ENCODE assay signal across 6 cellular contexts in genomic region chr11:119055901-119056300, GRCh38. TPM values are rescaled to one million over a fixed set of nuclear protein-coding genes. Genes with fewer than 3 reads are reported as not detected.
DNase-seq lines count a peak whose midpoint lies in the region; ATAC-seq and TF ChIP-seq lines count a peak whose summit lies in the region.

No MANE protein-coding gene starts in this region.

- TF ChIP-seq POLR2A in gastrocnemius medialis (IDR thresholded peaks at IDR 0.05) = no peak

- H3K4me3 ChIP-seq in DOHH2 (ENCODE audit: low read length) = peak overlapping the region; percentile 95
- H3K4me3 ChIP-seq in gastrocnemius medialis = peak overlapping the region; percentile 73 to 84 (median 78)

- peaks cover 8% of the 10 kb centered on the region; the same call in 1 of the 2 replicates for H4K20me1 ChIP-seq in DOHH2 (ENCODE audit: control insufficient read depth, insufficient read depth, low read depth, low read length)

- H3K4me1 ChIP-seq in DOHH2 (ENCODE audit: control insufficient read depth, low read length) = peaks cover 17% of the 10 kb centered on the region
- peaks cover 13 to 15% of the 10 kb centered on the region in 2 donors for H3K4me1 ChIP-seq in gastrocnemius medialis

- H3K9me2 ChIP-seq in DOHH2 (replicated peaks; ENCODE audit: control insufficient read depth, low read length) = no peaks in the 10 kb centered on the region

- H3K79me2 ChIP-seq in DOHH2 (ENCODE audit: control insufficient read depth, low read length) = peaks cover 37% of the 10 kb centered on the region

- peaks cover 44% of the 10 kb centered on the region for H3K36me3 Mint-ChIP-seq in endothelial cell (ENCODE audit: low read depth, unreplicated experiment)

- no peak for ATAC-seq in gastrocnemius medialis

- intact Hi-C loops in gastrocnemius medialis (cut with DNase I; ENCODE audit: low total_unique reads) = loop anchor here (2.0 kb wide), 2 partner anchors 39 to 59 kb away; a partner anchor contains a TSS

- H3K9me3 Mint-ChIP-seq in endothelial cell (ENCODE audit: unreplicated experiment) = no peaks in the 10 kb centered on the region

- in situ Hi-C loops in gastrocnemius medialis (cut with MboI; ENCODE audit: low sequenced_read_pairs in 4 of 4) = no loop called here
- in situ Hi-C loops in GM13977 (cut with MboI; ENCODE audit: low pct_unique_long_range_greater_than_20kb, low sequenced_read_pairs, unreplicated experiment) = no loop called here

- H3K36me3 ChIP-seq in DOHH2 (ENCODE audit: control insufficient read depth, low read length) (peaks cover 55% of the 10 kb centered on the region), gastrocnemius medialis (peaks cover 0 to 45% of the 10 kb centered on the region in 2 donors)

- DNase-seq in NOMO-1 (lab: John Stamatoyannopoulos, UW; ENCODE audit: unreplicated experiment in 2 of 2) = peak; percentile 16 to 38
- DNase-seq in endothelial cell (ENCODE audit: low spot score) = no peak
- DNase-seq in gastrocnemius medialis = no peak
- no peak for DNase-seq in middle frontal gyrus (ENCODE audit: extremely low spot score, low spot score)
- no peak for DNase-seq in GM13977 (ENCODE audit: low spot score)

- TF ChIP-seq CTCF in DOHH2 (IDR thresholded peaks at IDR 0.05; ENCODE audit: low read depth, low read length, poor library complexity, severe bottlenecking) (peak; percentile 47), endothelial cell (IDR thresholded peaks at IDR 0.05; ENCODE audit: unreplicated experiment) (no peak), gastrocnemius medialis (IDR thresholded peaks at IDR 0.05 in 4 of 5, conservative IDR thresholded peaks at IDR 0.05 in 1 of 5) (no peak), GM13977 (IDR thresholded peaks at IDR 0.05; ENCODE audit: extremely low read depth, insufficient read depth, missing control alignments) (no peak)

- peaks cover 9% of the 10 kb centered on the region for H3K27me3 Mint-ChIP-seq in endothelial cell (ENCODE audit: unreplicated experiment)

- no peaks in the 10 kb centered on the region for H3F3A ChIP-seq in DOHH2 (ENCODE audit: control insufficient read depth, insufficient read depth)

- peaks cover 17% of the 10 kb centered on the region for H3K4me1 Mint-ChIP-seq in endothelial cell (ENCODE audit: unreplicated experiment)

- H3K27me3 ChIP-seq in DOHH2 (ENCODE audit: control insufficient read depth, low read length) (no peaks in the 10 kb centered on the region), gastrocnemius medialis (no peaks in the 10 kb centered on the region)

- peak overlapping the region; percentile 92 for H3K4me3 Mint-ChIP-seq in endothelial cell (ENCODE audit: unreplicated experiment)

- H3K9me3 ChIP-seq in DOHH2 (ENCODE audit: control insufficient read depth, insufficient read depth, low read length) = no peaks in the 10 kb centered on the region
- no peaks in the 10 kb centered on the region for H3K9me3 ChIP-seq in gastrocnemius medialis

- peak overlapping the region; percentile 92 for H3K4me2 ChIP-seq in DOHH2 (ENCODE audit: low read length)

- peak overlapping the region; percentile 62 for H3K27ac ChIP-seq in DOHH2 (ENCODE audit: low read depth, low read length)
- peak overlapping the region; percentile 83 to 91 (median 88) for H3K27ac ChIP-seq in gastrocnemius medialis

- peak overlapping the region; percentile 39 for H3K27ac Mint-ChIP-seq in endothelial cell (ENCODE audit: unreplicated experiment)

RNA-seq across cellular contexts. Expression of gene HYOU1, which starts 1.1 kb away (rescaled TPM):
- 243 TPM for total RNA-seq in endothelial cell (ENCODE audit: unreplicated experiment)
- total RNA-seq in gastrocnemius medialis = 10 to 100 TPM; 18.4 to 29.2 (median 21.9) TPM

RNA-seq across cellular contexts. Expression of gene VPS11, which starts 11.7 kb away (rescaled TPM):
- total RNA-seq in endothelial cell (ENCODE audit: unreplicated experiment) = 32.7 TPM
- total RNA-seq in gastrocnemius medialis = 10 to 100 TPM; 16.5 to 25.9 (median 20.3) TPM

RNA-seq across cellular contexts. Expression of gene SLC37A4, which starts 25.2 kb away (rescaled TPM):
- total RNA-seq in endothelial cell (ENCODE audit: unreplicated experiment) = 21.9 TPM
- total RNA-seq in gastrocnemius medialis = 10 to 100 TPM; 29.7 to 72.9 (median 56.4) TPM

RNA-seq across cellular contexts. Expression of gene HMBS, which starts 28.8 kb away (rescaled TPM):
- total RNA-seq in endothelial cell (ENCODE audit: unreplicated experiment) (13.6 TPM), gastrocnemius medialis (10 to 100 TPM in 3 of 4 donors, 1 to 10 TPM in 1; 8.7 to 31.1 (median 14.5) TPM)

RNA-seq across cellular contexts. Expression of gene TRAPPC4, which starts 37.3 kb away (rescaled TPM):
- total RNA-seq in endothelial cell (ENCODE audit: unreplicated experiment) (60.4 TPM), gastrocnemius medialis (10 to 100 TPM; 43.0 to 82.8 (median 66.9) TPM)

Comparison
In these comparisons a context has a peak if more than half of its experiments do, and no peak if none do; other contexts are left out.
1. DNase-seq: peak in NOMO-1 (2 of 2); none in endothelial cell (single experiment), gastrocnemius medialis (0 of 2), middle frontal gyrus (single experiment) and GM13977 (single experiment).